ENCODE assay signal across 23 cellular contexts in the genomic region with DNA sequence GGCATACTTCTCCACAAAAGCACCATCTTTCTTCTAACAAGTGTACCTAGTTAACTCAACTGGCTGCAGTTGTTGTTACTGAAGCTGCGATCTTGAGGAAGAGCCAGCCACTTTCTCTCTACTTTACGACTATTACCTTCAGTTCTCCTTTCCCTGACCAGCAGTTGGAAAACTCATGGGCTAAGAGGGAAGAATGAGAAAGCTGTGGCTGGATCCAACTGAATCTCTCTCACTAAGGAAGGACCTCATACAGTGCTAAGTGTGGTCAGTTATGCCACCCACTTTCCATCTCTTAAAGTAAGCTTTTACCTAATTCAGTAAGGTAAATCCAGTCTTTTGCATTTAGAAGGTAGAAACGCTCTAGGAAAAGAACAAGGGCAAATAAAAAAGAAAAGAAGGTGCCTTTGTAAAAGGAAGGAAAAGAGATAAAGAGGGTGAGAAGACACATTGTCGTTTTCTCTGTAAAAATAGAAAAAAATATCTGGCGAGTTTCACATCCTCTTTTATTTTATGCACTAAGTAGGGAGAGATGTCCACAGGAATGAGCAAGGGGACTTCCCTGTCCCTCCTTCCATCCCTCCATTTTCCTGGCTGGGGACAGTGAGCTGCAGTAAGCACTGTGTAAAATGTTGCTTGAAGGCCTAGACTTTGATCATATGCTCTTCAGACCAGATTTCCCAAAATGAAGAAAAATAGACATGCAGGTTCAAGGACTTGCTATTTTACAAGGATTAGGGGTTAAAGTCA.
A peak's percentile ranks its signal among the peaks of the same experiment; 100 is the strongest.
DNase-seq lines count a peak whose midpoint lies in the region; ATAC-seq and TF ChIP-seq lines count a peak whose summit lies in the region.
"Had no signal": no experiment of that assay in that cellular context is flagged by ENCODE, and none has a peak within 500 bp of the region (broad histone marks: within the 10 kb centered on the region; RNA-seq: fewer than 3 reads in every experiment).

No MANE protein-coding gene starts in this region.

- H3K27me3 Mint-ChIP-seq in stimulated activated memory B cell treated with anti-CD40 and anti-IgM and Interleukin-4, amounts not matched to agents 10 μg/mL and 1 μg/mL and 100 μg/mL, for 72 hours: no peaks in the 10 kb centered on the region
- H3K27me3 Mint-ChIP-seq: activated CD8-positive, alpha-beta T cell treated with anti-CD3 and anti-CD28 coated beads for 36 hours; activated naive CD4-positive, alpha-beta T cell treated with anti-CD3 and anti-CD28 coated beads, Interleukin-2, amount 50 U/mL, for 24 hours had no signal

- TF ChIP-seq CTCF in GM20000 (IDR thresholded peaks at IDR 0.05; ENCODE audit: extremely low read depth, missing control alignments) (no peak), KMS-11 (conservative IDR thresholded peaks at IDR 0.05; ENCODE audit: low read depth, low read length) (no peak)

- peak; percentile 18 for DNase-seq in GM20000 (ENCODE audit: low spot score)
- peak; percentile 59 for DNase-seq in SIG-M5 treated with dmso at 0.1 percent for 504 hours (lab: John Stamatoyannopoulos, UW; ENCODE audit: unreplicated experiment)
- DNase-seq in NCI-H1417 treated with DMSO at 0.1 percent for 48 hours (lab: John Stamatoyannopoulos, UW): no peak
- DNase-seq in activated CD4-positive, CD25-positive, alpha-beta regulatory T cell (lab: John Stamatoyannopoulos, UW): no peak
- no peak for DNase-seq in putamen (ENCODE audit: low spot score)
- DNase-seq: activated CD8-positive, alpha-beta T cell treated with anti-CD3 and anti-CD28 coated beads for 36 hours; activated T-cell treated with anti-CD3 and anti-CD28 coated beads, Interleukin-2, amount 50 U/mL, for 4 hours; C1 segment of cervical spinal cord; DMS153; GOT3; hypothalamus; MG63; NCI-H2107; stomach; T-helper 1 cell; upper lobe of left lung had no signal

- peaks cover 12% of the 10 kb centered on the region for H3K36me3 Mint-ChIP-seq in stimulated activated memory B cell treated with anti-CD40 and anti-IgM and Interleukin-4, amounts not matched to agents 10 μg/mL and 1 μg/mL and 100 μg/mL, for 72 hours
- H3K36me3 Mint-ChIP-seq: mesothelial cell of epicardium had no signal

- no peak overlapping the region for H2AFZ ChIP-seq in KMS-11 (ENCODE audit: low read depth)

- no peak for ATAC-seq in stimulated activated memory B cell treated with anti-CD40 and anti-IgM and Interleukin-4, amounts not matched to agents 10 μg/mL and 1 μg/mL and 100 μg/mL, for 72 hours
- no peak for ATAC-seq in GM19455 (IDR thresholded peaks at IDR 0.05; ENCODE audit: unreplicated experiment)
- ATAC-seq: activated CD8-positive, alpha-beta T cell treated with anti-CD3 and anti-CD28 coated beads for 36 hours; activated T-cell treated with anti-CD3 and anti-CD28 coated beads, Interleukin-2, amount 50 U/mL, for 4 hours had no signal

- peaks cover 13% of the 10 kb centered on the region for H3K4me1 ChIP-seq in KMS-11 (ENCODE audit: low read depth, poor library complexity, severe bottlenecking)
- H3K4me1 ChIP-seq: upper lobe of left lung had no signal

- no peaks in the 10 kb centered on the region for H3K9me3 Mint-ChIP-seq in stimulated activated memory B cell treated with anti-CD40 and anti-IgM and Interleukin-4, amounts not matched to agents 10 μg/mL and 1 μg/mL and 100 μg/mL, for 72 hours
- H3K9me3 Mint-ChIP-seq: activated CD8-positive, alpha-beta T cell treated with anti-CD3 and anti-CD28 coated beads for 36 hours; activated naive CD4-positive, alpha-beta T cell treated with anti-CD3 and anti-CD28 coated beads, Interleukin-2, amount 50 U/mL, for 24 hours; activated T-cell treated with anti-CD3 and anti-CD28 coated beads, Interleukin-2, amount 50 U/mL, for 4 hours; mesothelial cell of epicardium; neural crest cell had no signal

- no peak overlapping the region for H3K27ac ChIP-seq in KMS-11
- H3K27ac ChIP-seq: right atrium auricular region, stomach, upper lobe of left lung had no signal

- no peaks in the 10 kb centered on the region for H3K36me3 ChIP-seq in KMS-11 (ENCODE audit: insufficient read depth)
- H3K36me3 ChIP-seq: MG63, right atrium auricular region, stomach, upper lobe of left lung had no signal

- H3K4me1 Mint-ChIP-seq in stimulated activated memory B cell treated with anti-CD40 and anti-IgM and Interleukin-4, amounts not matched to agents 10 μg/mL and 1 μg/mL and 100 μg/mL, for 72 hours: peaks cover 16% of the 10 kb centered on the region
- H3K4me1 Mint-ChIP-seq: mesothelial cell of epicardium had no signal

- no peaks in the 10 kb centered on the region for H3K27me3 ChIP-seq in KMS-11 (ENCODE audit: insufficient read depth, low read depth)
- H3K27me3 ChIP-seq: MG63, right atrium auricular region, stomach, upper lobe of left lung had no signal

- H3K4me3 ChIP-seq in KMS-11 (IDR thresholded peaks at IDR 0.05; ENCODE audit: insufficient read depth, low read depth, low read length): no peak overlapping the region
- H3K4me3 ChIP-seq: MG63, right atrium auricular region, stomach, upper lobe of left lung had no signal

- peak overlapping the region; percentile 8; the same call in 1 of the 2 replicates for H3K4me2 ChIP-seq in KMS-11

- no peak overlapping the region for H3K9ac ChIP-seq in KMS-11

- H3K79me2 ChIP-seq in KMS-11 (ENCODE audit: insufficient read depth, low read depth): no peaks in the 10 kb centered on the region

- no peaks in the 10 kb centered on the region for H4K20me1 ChIP-seq in KMS-11 (ENCODE audit: insufficient read depth)

- H3K4me3 Mint-ChIP-seq in stimulated activated memory B cell treated with anti-CD40 and anti-IgM and Interleukin-4, amounts not matched to agents 10 μg/mL and 1 μg/mL and 100 μg/mL, for 72 hours: no peak overlapping the region
- H3K4me3 Mint-ChIP-seq: activated CD8-positive, alpha-beta T cell treated with anti-CD3 and anti-CD28 coated beads for 36 hours; activated naive CD4-positive, alpha-beta T cell treated with anti-CD3 and anti-CD28 coated beads, Interleukin-2, amount 50 U/mL, for 24 hours; activated T-cell treated with anti-CD3 and anti-CD28 coated beads, Interleukin-2, amount 50 U/mL, for 4 hours; mesothelial cell of epicardium; neural crest cell had no signal

- H3K27ac Mint-ChIP-seq in stimulated activated memory B cell treated with anti-CD40 and anti-IgM and Interleukin-4, amounts not matched to agents 10 μg/mL and 1 μg/mL and 100 μg/mL, for 72 hours: peak overlapping the region; percentile 32
- H3K27ac Mint-ChIP-seq: activated CD8-positive, alpha-beta T cell treated with anti-CD3 and anti-CD28 coated beads for 36 hours; activated naive CD4-positive, alpha-beta T cell treated with anti-CD3 and anti-CD28 coated beads, Interleukin-2, amount 50 U/mL, for 24 hours; mesothelial cell of epicardium had no signal

Comparison
In these comparisons a context has a peak if more than half of its experiments do, and no peak if none do; other contexts are left out.
1. DNase-seq: peak in GM20000 (single experiment) and SIG-M5 treated with dmso at 0.1 percent for 504 hours (single experiment); none in NCI-H1417 treated with DMSO at 0.1 percent for 48 hours (single experiment), activated CD4-positive, CD25-positive, alpha-beta regulatory T cell (0 of 4) and putamen (single experiment).